ENCODE assay signal across 24 cellular contexts in genomic region chr3:115803661-115804060, GRCh38.
A peak's percentile ranks its signal among the peaks of the same experiment; 100 is the strongest.
DNase-seq lines count a peak whose midpoint lies in the region; ATAC-seq, FAIRE-seq and TF ChIP-seq lines count a peak whose summit lies in the region.
"Had no signal": no experiment of that assay in that cellular context is flagged by ENCODE, and none has a peak within 500 bp of the region (broad histone marks: within the 10 kb centered on the region; RNA-seq: fewer than 3 reads in every experiment).

No MANE protein-coding gene starts in this region.

- H3K27me3 Mint-ChIP-seq in HFFc6 (ENCODE audit: insufficient read depth), result no peaks in the 10 kb centered on the region; the same call in 1 of the 2 replicates

- WGBS in A549 (ENCODE audit: missing lambda C conversion rate), result 93% methylated on average over 1 of the region's 1 CpG

- peak overlapping the region; percentile 75 to 81; a peak in 5 of 6 replicates for H3K27ac ChIP-seq in A549
- H3K27ac ChIP-seq in RWPE2 (ENCODE audit: poor library complexity, severe bottlenecking), result peak overlapping the region; percentile 95
- H3K27ac ChIP-seq in foreskin keratinocyte, result peak overlapping the region; percentile 79
- H3K27ac ChIP-seq: C4-2B had no signal

- peaks cover 58% of the 10 kb centered on the region for H3K4me1 Mint-ChIP-seq in HFFc6 (ENCODE audit: low read depth)
- H3K4me1 Mint-ChIP-seq: IgD-negative memory B cell had no signal

- peak overlapping the region; percentile 90 for H3K27ac Mint-ChIP-seq in HFFc6
- H3K27ac Mint-ChIP-seq: IgD-negative memory B cell; T-helper 1 cell treated with Interleukin-12 subunit alpha and Interleukin-12 subunit beta and Interleukin-4 antibody, amounts not matched to agents 30 μg/mL and 1 μg/mL, for 36 hours had no signal

- H3K4me3 ChIP-seq in A549 (no peak overlapping the region), RWPE2 (ENCODE audit: severe bottlenecking) (no peak overlapping the region)

- no peaks in the 10 kb centered on the region for H3K36me3 ChIP-seq in RWPE2 (ENCODE audit: low read depth)

- ATAC-seq in A549 (no peak), RWPE2 (ENCODE audit: low read depth) (no peak), foreskin keratinocyte (no peak), GM19452 (IDR thresholded peaks at IDR 0.05; ENCODE audit: unreplicated experiment) (no peak), GM18517 (IDR thresholded peaks at IDR 0.05; ENCODE audit: unreplicated experiment) (no peak)

- DNase-seq in A549 (ENCODE audit: low read depth in 1 of 2, low spot score in 1 of 2) (no peak), HFFc6 (no peak), RWPE2 (ENCODE audit: low spot score) (no peak), foreskin keratinocyte (no peak), RKO (ENCODE audit: low spot score) (no peak), NCI-H524 treated with DMSO at 0.1 percent for 48 hours (lab: John Stamatoyannopoulos, UW) (no peak)
- DNase-seq: 8988T, DMS53, EL, GF-D8, GOT3, MV-4-11, NCI-H1105 treated with DMSO at 0.1 percent for 48 hours, NCI-H2029 treated with DMSO at 0.1 percent for 48 hours, NCI-H345, NCI-H524, NCI-H82, Right ventricle myocardium superior had no signal

- H3K9me3 ChIP-seq in A549 (no peaks in the 10 kb centered on the region), RWPE2 (ENCODE audit: severe bottlenecking) (no peaks in the 10 kb centered on the region)

- no peaks in the 10 kb centered on the region for H3K36me3 Mint-ChIP-seq in HFFc6 (ENCODE audit: low read depth)
- H3K36me3 Mint-ChIP-seq: IgD-negative memory B cell had no signal

- H3K4me2 ChIP-seq in A549, result no peak overlapping the region; the same call in 1 of the 3 replicates

- CTCF ChIA-PET in A549 (lab: Yijun Ruan, JAX), result interaction anchor here (1.2 to 4.4 kb wide), 4 partner anchors 11 to 586 kb away, joined by 4 to 39 read pairs (median 6); no protein-coding TSS in a partner anchor

- no peaks in the 10 kb centered on the region for H3K9me3 Mint-ChIP-seq in HFFc6
- H3K9me3 Mint-ChIP-seq: IgD-negative memory B cell; T-helper 1 cell treated with Interleukin-12 subunit alpha and Interleukin-12 subunit beta and Interleukin-4 antibody, amounts not matched to agents 30 μg/mL and 1 μg/mL, for 36 hours had no signal

- no peak for TF ChIP-seq EP300 in A549 (IDR thresholded peaks at IDR 0.05)

- TF ChIP-seq CTCF in A549 (IDR thresholded peaks at IDR 0.05) (no peak), HFFc6 (IDR thresholded peaks at IDR 0.05) (no peak), RWPE2 (IDR thresholded peaks at IDR 0.05; ENCODE audit: poor library complexity, severe bottlenecking) (no peak), foreskin keratinocyte (conservative IDR thresholded peaks at IDR 0.05) (no peak)

- no peak for FAIRE-seq in A549 (lab: Jason Lieb, UNC)
- FAIRE-seq: RCC 7860 had no signal

- TF ChIP-seq RAD21 in A549 (conservative IDR thresholded peaks at IDR 0.05 in 1 of 2, IDR thresholded peaks at IDR 0.05 in 1 of 2), result no peak

- peaks cover 52% of the 10 kb centered on the region for H3K4me1 ChIP-seq in A549
- peaks cover 38% of the 10 kb centered on the region for H3K4me1 ChIP-seq in RWPE2 (ENCODE audit: insufficient read depth, poor library complexity, severe bottlenecking)
- peaks cover 21% of the 10 kb centered on the region for H3K4me1 ChIP-seq in foreskin keratinocyte

- TF ChIP-seq POLR2A in A549 (IDR thresholded peaks at IDR 0.05; ENCODE audit: low read length), result no peak

- H3K27me3 ChIP-seq in RWPE2 (ENCODE audit: insufficient read depth, poor library complexity, severe bottlenecking) (no peaks in the 10 kb centered on the region), foreskin keratinocyte (no peaks in the 10 kb centered on the region)

- POLR2A ChIA-PET in A549 (lab: Yijun Ruan, JAX), result no interaction called here

- no peak overlapping the region for H3K4me3 Mint-ChIP-seq in HFFc6
- H3K4me3 Mint-ChIP-seq: IgD-negative memory B cell; T-helper 1 cell treated with Interleukin-12 subunit alpha and Interleukin-12 subunit beta and Interleukin-4 antibody, amounts not matched to agents 30 μg/mL and 1 μg/mL, for 36 hours had no signal

TF ChIP-seq in A549, 52 proteins besides CTCF, POLR2A, EP300 and RAD21:
- TF ChIP-seq CHD4 (IDR thresholded peaks at IDR 0.05; ENCODE audit: borderline replicate concordance) (no peak), TP53 (CRISPR knock-in tag; IDR thresholded peaks at IDR 0.05) (no peak), KDM5A (IDR thresholded peaks at IDR 0.05) (no peak), HOXB5 (CRISPR knock-in tag; IDR thresholded peaks at IDR 0.05) (no peak), ZSCAN20 (CRISPR knock-in tag; IDR thresholded peaks at IDR 0.05) (no peak), USF2 (IDR thresholded peaks at IDR 0.05) (no peak), RARB (CRISPR knock-in tag; IDR thresholded peaks at IDR 0.05) (no peak), EHF (CRISPR knock-in tag; IDR thresholded peaks at IDR 0.05) (no peak), SMC3 (IDR thresholded peaks at IDR 0.05) (no peak), RFX5 (IDR thresholded peaks at IDR 0.05) (no peak), NPAS2 (CRISPR knock-in tag; IDR thresholded peaks at IDR 0.05; ENCODE audit: borderline replicate concordance) (no peak), PHF8 (IDR thresholded peaks at IDR 0.05; ENCODE audit: borderline replicate concordance, low read depth) (no peak), KDM1A (IDR thresholded peaks at IDR 0.05; ENCODE audit: low read depth) (no peak), CBX2 (IDR thresholded peaks at IDR 0.05; ENCODE audit: borderline replicate concordance, low read depth) (no peak), REST (IDR thresholded peaks at IDR 0.05) (no peak), CHD2 (IDR thresholded peaks at IDR 0.05; ENCODE audit: low read length, partially characterized antibody) (no peak), E2F6 (IDR thresholded peaks at IDR 0.05; ENCODE audit: borderline replicate concordance, low read depth) (no peak)
